ENCODE assay signal across 8 cellular contexts in the genomic region with DNA sequence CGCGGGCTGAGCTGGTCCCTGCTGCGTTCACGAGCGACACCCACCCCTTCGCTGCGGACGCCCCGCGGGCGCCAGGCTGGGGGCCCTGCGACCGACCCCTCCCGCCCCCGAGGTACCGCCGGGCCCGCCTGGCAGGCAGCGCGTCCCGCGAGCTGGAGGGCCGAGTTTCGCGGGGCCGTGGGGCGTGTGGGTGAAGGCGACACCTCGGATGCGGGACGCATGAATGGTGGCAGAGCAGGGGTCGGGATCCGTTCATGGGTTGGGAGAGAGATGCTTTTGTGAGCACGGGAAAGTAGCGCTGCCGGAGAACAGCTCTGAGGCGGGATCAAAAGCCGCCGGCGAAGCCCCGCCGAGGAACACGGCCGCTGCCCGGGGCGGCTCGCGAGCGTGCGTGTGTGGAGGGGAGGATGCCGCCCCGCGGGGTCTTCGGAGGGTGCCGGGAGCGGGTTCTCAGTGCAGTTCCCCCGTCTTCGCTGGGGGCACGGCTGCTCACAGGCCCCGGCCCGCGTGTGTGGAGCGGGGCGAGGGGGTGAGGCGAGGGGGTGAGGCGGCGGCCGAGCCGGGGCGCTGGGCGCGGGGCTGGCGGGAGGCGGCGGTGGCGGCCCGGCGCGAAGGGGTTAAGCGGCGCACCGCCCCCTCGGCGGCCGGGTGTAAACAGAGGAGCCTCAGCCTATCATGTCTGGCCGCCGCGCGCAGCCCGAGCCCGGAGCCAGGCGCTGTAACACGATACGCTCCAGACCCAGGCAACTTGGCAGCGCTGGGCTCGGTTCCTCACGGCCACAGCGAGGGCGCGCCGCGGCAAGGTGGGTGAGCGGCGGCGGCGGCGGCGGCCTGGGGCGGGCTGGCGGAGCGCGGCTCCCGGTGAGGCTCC.
A peak's percentile ranks its signal among the peaks of the same experiment; 100 is the strongest.
DNase-seq lines count a peak whose midpoint lies in the region; ATAC-seq and TF ChIP-seq lines count a peak whose summit lies in the region.

No MANE protein-coding gene starts in this region.

- TF ChIP-seq CTCF in heart right ventricle (IDR thresholded peaks at IDR 0.05): no peak
- no peak for TF ChIP-seq CTCF in ovary (IDR thresholded peaks at IDR 0.05)

- 0% methylated on average over 68 to 112 of the region's 113 CpGs for WGBS in heart right ventricle, 2 donors
- WGBS in ovary, 3 donors: 0 to 1% (median 0%) methylated on average over 70 to 113 of the region's 113 CpGs
- WGBS in urinary bladder: under 1% methylated on average over 113 of the region's 113 CpGs

- H3K9me3 ChIP-seq in heart right ventricle (no peaks in the 10 kb centered on the region), ovary (no peaks in the 10 kb centered on the region)

- TF ChIP-seq POLR2A in ovary (IDR thresholded peaks at IDR 0.05): peak; percentile 62

- H3K4me3 ChIP-seq in heart right ventricle: peak overlapping the region; percentile 46 to 81 (median 68)
- peak overlapping the region; percentile 62 for H3K4me3 ChIP-seq in ovary
- peak overlapping the region; percentile 58 for H3K4me3 ChIP-seq in urinary bladder (ENCODE audit: low read depth, low read length)

- TF ChIP-seq EP300 in ovary (IDR thresholded peaks at IDR 0.05): no peak

- intact Hi-C loops in heart right ventricle (cut with DNase I) (no loop called here), ovary (cut with DNase I) (no loop called here)

- H3K27ac ChIP-seq in heart right ventricle (peak overlapping the region in 7 of 10 donors; percentile 5 to 49 (median 46)), ovary (peak overlapping the region; percentile 74 to 87), urinary bladder (ENCODE audit: low read depth) (peak overlapping the region; percentile 28)

- H3K4me1 ChIP-seq in heart right ventricle (peaks cover 0 to 19% (median 8%) of the 10 kb centered on the region in 9 donors), ovary (ENCODE audit: insufficient read depth) (peaks cover 1% of the 10 kb centered on the region), urinary bladder (ENCODE audit: insufficient read depth) (peaks cover 2% of the 10 kb centered on the region)

- H3K27me3 ChIP-seq in heart right ventricle: peaks cover 0 to 73% (median 35%) of the 10 kb centered on the region in 7 donors
- no peaks in the 10 kb centered on the region for H3K27me3 ChIP-seq in ovary

- H3K36me3 ChIP-seq in heart right ventricle: no peaks in the 10 kb centered on the region
- no peaks in the 10 kb centered on the region for H3K36me3 ChIP-seq in ovary
- no peaks in the 10 kb centered on the region for H3K36me3 ChIP-seq in urinary bladder (ENCODE audit: insufficient read depth)

- ATAC-seq in GM21423 (IDR thresholded peaks at IDR 0.05; ENCODE audit: unreplicated experiment): peak; percentile 92
- peak; percentile 98 to 100 (median 100) for ATAC-seq in heart right ventricle

- DNase-seq in COR-L47 (lab: John Stamatoyannopoulos, UW): peak; percentile 92
- peak; percentile 88 for DNase-seq in HT1080 (ENCODE audit: low read depth)
- DNase-seq in RPMI7951 (ENCODE audit: low read depth): peak; percentile 88
- peak in 54 of 56 donors; percentile 4 to 81 (median 60) for DNase-seq in amygdala (lab: John Stamatoyannopoulos, UW)
- DNase-seq in heart right ventricle: peak; percentile 80 to 88
- peak; percentile 90 to 95 (median 93) for DNase-seq in ovary

Comparison
In these comparisons a context has a peak if more than half of its experiments do, and no peak if none do; other contexts are left out.
1. Peak in every context shown above with its lines: DNase-seq, ATAC-seq, H3K4me3 ChIP-seq and H3K27ac ChIP-seq.
2. H3K27ac ChIP-seq: peak in every context shown above with its lines; median percentile 80 in ovary; 46 in heart right ventricle; 28 in urinary bladder.